Comparison of ENCODE assay signal across 1 cellular context in genomic region chr3:23113455-23114171, GRCh38.
TF ChIP-seq lines count a peak whose summit lies in the region.

No MANE protein-coding gene starts in this region.

TF ChIP-seq in HEK293, 187 proteins besides CTCF, POLR2A, EP300 and RAD21 (continued from another document):
- TF ChIP-seq ZBTB11 (tag by site-specific recombination; conservative IDR thresholded peaks at IDR 0.05; ENCODE audit: low read depth) (0 out of 2 replicates have a peak, but pooled peaks have one; percentile 28), KLF16 (tag by site-specific recombination; IDR thresholded peaks at IDR 0.05) (peak; percentile 18; the same call in 1 of the 2 replicates), ZNF341 (tag by site-specific recombination; IDR thresholded peaks at IDR 0.05; ENCODE audit: low read depth) (peak; percentile 32), ZNF707 (tag by site-specific recombination; IDR thresholded peaks at IDR 0.05) (no peak), PRDM4 (tag by site-specific recombination; IDR thresholded peaks at IDR 0.05) (0 out of 2 replicates have a peak, but pooled peaks have one; percentile 6), BCL11B (tag by site-specific recombination; IDR thresholded peaks at IDR 0.05; ENCODE audit: low read depth) (no peak), ZNF433 (tag by site-specific recombination; IDR thresholded peaks at IDR 0.05; ENCODE audit: low read depth) (no peak), ZNF211 (tag by site-specific recombination; IDR thresholded peaks at IDR 0.05; ENCODE audit: low read depth) (no peak), ZIC2 (tag by site-specific recombination; IDR thresholded peaks at IDR 0.05) (0 out of 2 replicates have a peak, but pooled peaks have one; percentile 24), SCRT1 (tag by site-specific recombination; IDR thresholded peaks at IDR 0.05; ENCODE audit: borderline replicate concordance) (peak; percentile 16; the same call in 1 of the 2 replicates), ATF2 (tag by site-specific recombination; IDR thresholded peaks at IDR 0.05; ENCODE audit: low read depth) (peak; percentile 89), ZNF10 (tag by site-specific recombination; IDR thresholded peaks at IDR 0.05) (0 out of 2 replicates have a peak, but pooled peaks have one; percentile 28), ZNF658 (tag by site-specific recombination; IDR thresholded peaks at IDR 0.05) (no peak), ZNF629 (tag by site-specific recombination; IDR thresholded peaks at IDR 0.05) (peak; percentile 81), ZNF623 (tag by site-specific recombination; IDR thresholded peaks at IDR 0.05) (no peak), PRDM10 (tag by site-specific recombination; IDR thresholded peaks at IDR 0.05) (peak; percentile 92), ZNF24 (tag by site-specific recombination; IDR thresholded peaks at IDR 0.05) (0 out of 2 replicates have a peak, but pooled peaks have one; percentile 63), KLF8 (tag by site-specific recombination; IDR thresholded peaks at IDR 0.05) (0 out of 2 replicates have a peak, but pooled peaks have one; percentile 11), ZNF426 (tag by site-specific recombination; IDR thresholded peaks at IDR 0.05) (no peak), ZNF843 (tag by site-specific recombination; IDR thresholded peaks at IDR 0.05) (peak; percentile 53; the same call in 1 of the 2 replicates), FEZF1 (tag by site-specific recombination; IDR thresholded peaks at IDR 0.05) (peak; percentile 83), ZNF664 (tag by site-specific recombination; IDR thresholded peaks at IDR 0.05) (no peak), ZNF48 (tag by site-specific recombination; IDR thresholded peaks at IDR 0.05) (no peak), KLF10 (tag by site-specific recombination; IDR thresholded peaks at IDR 0.05) (peak; percentile 66), ZNF596 (tag by site-specific recombination; IDR thresholded peaks at IDR 0.05) (no peak), ZEB2 (tag by site-specific recombination; IDR thresholded peaks at IDR 0.05) (peak; percentile 48), IKZF3 (tag by site-specific recombination; IDR thresholded peaks at IDR 0.05) (peak; percentile 54), ZNF335 (tag by site-specific recombination; conservative IDR thresholded peaks at IDR 0.05) (peak; percentile 46; the same call in 1 of the 2 replicates), BCL6B (tag by site-specific recombination; IDR thresholded peaks at IDR 0.05) (no peak), ZNF561 (tag by site-specific recombination; IDR thresholded peaks at IDR 0.05; ENCODE audit: borderline replicate concordance) (0 out of 2 replicates have a peak, but pooled peaks have one; percentile 65)
- TF ChIP-seq, protein P1, sequence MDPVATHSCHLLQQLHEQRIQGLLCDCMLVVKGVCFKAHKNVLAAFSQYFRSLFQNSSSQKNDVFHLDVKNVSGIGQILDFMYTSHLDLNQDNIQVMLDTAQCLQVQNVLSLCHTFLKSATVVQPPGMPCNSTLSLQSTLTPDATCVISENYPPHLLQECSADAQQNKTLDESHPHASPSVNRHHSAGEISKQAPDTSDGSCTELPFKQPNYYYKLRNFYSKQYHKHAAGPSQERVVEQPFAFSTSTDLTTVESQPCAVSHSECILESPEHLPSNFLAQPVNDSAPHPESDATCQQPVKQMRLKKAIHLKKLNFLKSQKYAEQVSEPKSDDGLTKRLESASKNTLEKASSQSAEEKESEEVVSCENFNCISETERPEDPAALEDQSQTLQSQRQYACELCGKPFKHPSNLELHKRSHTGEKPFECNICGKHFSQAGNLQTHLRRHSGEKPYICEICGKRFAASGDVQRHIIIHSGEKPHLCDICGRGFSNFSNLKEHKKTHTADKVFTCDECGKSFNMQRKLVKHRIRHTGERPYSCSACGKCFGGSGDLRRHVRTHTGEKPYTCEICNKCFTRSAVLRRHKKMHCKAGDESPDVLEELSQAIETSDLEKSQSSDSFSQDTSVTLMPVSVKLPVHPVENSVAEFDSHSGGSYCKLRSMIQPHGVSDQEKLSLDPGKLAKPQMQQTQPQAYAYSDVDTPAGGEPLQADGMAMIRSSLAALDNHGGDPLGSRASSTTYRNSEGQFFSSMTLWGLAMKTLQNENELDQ (tag by site-specific recombination; IDR thresholded peaks at IDR 0.05; ENCODE audit: low read depth): no peak
